10 cellular contexts compared by ENCODE assay signal in genomic region chr7:90242369-90243168, GRCh38. TPM values are rescaled to one million over a fixed set of nuclear protein-coding genes. Genes with fewer than 3 reads are reported as not detected.
A peak's percentile ranks its signal among the peaks of the same experiment; 100 is the strongest.
DNase-seq lines count a peak whose midpoint lies in the region; ATAC-seq, FAIRE-seq and TF ChIP-seq lines count a peak whose summit lies in the region.
"Had no signal": no experiment of that assay in that cellular context is flagged by ENCODE, and none has a peak within 500 bp of the region (broad histone marks: within the 10 kb centered on the region; RNA-seq: fewer than 3 reads in every experiment).

No MANE protein-coding gene starts in this region.

- 61 to 69% methylated on average over 3 of the region's 3 CpGs for WGBS in tibial nerve, 2 donors

- no peak for TF ChIP-seq EP300 in tibial nerve (IDR thresholded peaks at IDR 0.05)

- H3K36me3 ChIP-seq in tibial nerve = no peaks in the 10 kb centered on the region

- DNase-seq in kidney tubule cell (ENCODE audit: low spot score) (peak; percentile 7), tibial nerve (ENCODE audit: low spot score in 2 of 2) (no peak), urothelium cell line (ENCODE audit: low spot score) (no peak), DMS53 treated with DMSO at 0.1 percent for 48 hours (lab: John Stamatoyannopoulos, UW; ENCODE audit: unreplicated experiment) (no peak), foreskin melanocyte (no peak)
- DNase-seq: effector memory CD4-positive, alpha-beta T cell; NCI-H226 had no signal

- TF ChIP-seq CTCF in tibial nerve (IDR thresholded peaks at IDR 0.05) = no peak

- no peaks in the 10 kb centered on the region for H3K9me3 ChIP-seq in tibial nerve

- no peak overlapping the region for H3K4me3 ChIP-seq in tibial nerve

- no peak overlapping the region for H3K27ac ChIP-seq in tibial nerve

- TF ChIP-seq POLR2A in tibial nerve (IDR thresholded peaks at IDR 0.05) = no peak

- FAIRE-seq in urothelium cell line (lab: Jason Lieb, UNC) = no peak

- no peaks in the 10 kb centered on the region for H3K27me3 ChIP-seq in tibial nerve

- ATAC-seq in GM18519 (IDR thresholded peaks at IDR 0.05; ENCODE audit: low FRiP score, unreplicated experiment) (peak; percentile 49), GM21528 (IDR thresholded peaks at IDR 0.05; ENCODE audit: low FRiP score, unreplicated experiment) (peak; percentile 54), HG03196 (IDR thresholded peaks at IDR 0.05; ENCODE audit: unreplicated experiment) (peak; percentile 55)

- peaks cover 0 to 15% (median 5%) of the 10 kb centered on the region in 4 donors for H3K4me1 ChIP-seq in tibial nerve

RNA-seq across cellular contexts. Expression of gene CFAP69, which starts 2.4 kb away (rescaled TPM):
- 10 to 100 TPM; 18.9 to 51.1 (median 22.0) TPM for total RNA-seq in tibial nerve

RNA-seq across cellular contexts. Expression of gene STEAP2, which starts 31.0 kb away (rescaled TPM):
- total RNA-seq in tibial nerve = 10 to 100 TPM; 17.3 to 61.5 (median 20.6) TPM
